In genomic region chr3:140355481-140355880, GRCh38 we compare ENCODE assay signal across 9 cellular contexts.
"Had no signal": no experiment of that assay in that cellular context is flagged by ENCODE, and none has a peak within 500 bp of the region (broad histone marks: within the 10 kb centered on the region; RNA-seq: fewer than 3 reads in every experiment).

No MANE protein-coding gene starts in this region.

- H3K4me3 ChIP-seq: GM23248, HAP-1 had no signal

- H3K4me1 ChIP-seq: HAP-1 had no signal

- H3K4me2 ChIP-seq: KMS-11 had no signal

- H3K9ac ChIP-seq: GM23248, KMS-11 had no signal

- H3K9me3 ChIP-seq: HAP-1 had no signal

- DNase-seq: GM23248, GOT3, H7, HFFc6, KBM-7 had no signal

- H2AFZ ChIP-seq: GM23248 had no signal

- ATAC-seq: HCT116, HepG2 had no signal

- H3K27ac ChIP-seq: GM23248, KMS-11 had no signal

- H3K36me3 ChIP-seq: HAP-1 had no signal
